9 cellular contexts compared by ENCODE assay signal in genomic region chr16:54285414-54286066, GRCh38. TPM values are rescaled to one million over a fixed set of nuclear protein-coding genes. Genes with fewer than 3 reads are reported as not detected.
DNase-seq lines count a peak whose midpoint lies in the region; ATAC-seq and TF ChIP-seq lines count a peak whose summit lies in the region.
"Had no signal": no experiment of that assay in that cellular context is flagged by ENCODE, and none has a peak within 500 bp of the region (broad histone marks: within the 10 kb centered on the region; RNA-seq: fewer than 3 reads in every experiment).

No MANE protein-coding gene starts in this region.

- H3K27ac Mint-ChIP-seq in activated naive CD4-positive, alpha-beta T cell treated with anti-CD3 and anti-CD28 coated beads, Interleukin-2, amount 10 ng/mL, durations not matched to agents 7 days and 5 days: no peak overlapping the region
- peak overlapping the region; percentile 92 for H3K27ac Mint-ChIP-seq in stimulated activated naive B cell treated with anti-CD40 and anti-IgM and Interleukin-4, amounts not matched to agents 10 μg/mL and 1 μg/mL and 100 μg/mL, for 72 hours

- peaks cover 28% of the 10 kb centered on the region for H3K4me1 Mint-ChIP-seq in activated naive CD4-positive, alpha-beta T cell treated with anti-CD3 and anti-CD28 coated beads, Interleukin-2, amount 10 ng/mL, durations not matched to agents 7 days and 5 days
- peaks cover 30 to 58% of the 10 kb centered on the region in 2 donors for H3K4me1 Mint-ChIP-seq in stimulated activated naive B cell treated with anti-CD40 and anti-IgM and Interleukin-4, amounts not matched to agents 10 μg/mL and 1 μg/mL and 100 μg/mL, for 72 hours

- CTCF ChIA-PET in activated naive CD4-positive, alpha-beta T cell treated with anti-CD3 and anti-CD28 coated beads, Interleukin-2, amount 10 ng/mL, durations not matched to agents 7 days and 5 days (lab: Charles Lee): no interaction called here

- H3K4me3 Mint-ChIP-seq in activated naive CD4-positive, alpha-beta T cell treated with anti-CD3 and anti-CD28 coated beads, Interleukin-2, amount 10 ng/mL, durations not matched to agents 7 days and 5 days: peak overlapping the region; percentile 44
- H3K4me3 Mint-ChIP-seq in stimulated activated naive B cell treated with anti-CD40 and anti-IgM and Interleukin-4, amounts not matched to agents 10 μg/mL and 1 μg/mL and 100 μg/mL, for 72 hours: peak overlapping the region; percentile 63 to 65

- H3K36me3 Mint-ChIP-seq in activated naive CD4-positive, alpha-beta T cell treated with anti-CD3 and anti-CD28 coated beads, Interleukin-2, amount 10 ng/mL, durations not matched to agents 7 days and 5 days: peaks cover 8% of the 10 kb centered on the region
- H3K36me3 Mint-ChIP-seq in stimulated activated naive B cell treated with anti-CD40 and anti-IgM and Interleukin-4, amounts not matched to agents 10 μg/mL and 1 μg/mL and 100 μg/mL, for 72 hours: peaks cover 13 to 18% of the 10 kb centered on the region in 2 donors

- peak overlapping the region; percentile 62 for H3K4me3 ChIP-seq in WERI-Rb-1 (ENCODE audit: low read depth, low read length)
- H3K4me3 ChIP-seq: GM12878 had no signal

- DNase-seq in activated naive CD4-positive, alpha-beta T cell treated with anti-CD3 and anti-CD28 coated beads, Interleukin-2, amount 10 ng/mL, durations not matched to agents 7 days and 5 days: no peak
- no peak for DNase-seq in activated naive CD4-positive, alpha-beta T cell treated with Interleukin-2 at 50 U/mL for 16 hours
- DNase-seq in WERI-Rb-1: peak; percentile 25
- DNase-seq in left ventricle myocardium superior: peak; percentile 68
- no peak for DNase-seq in stimulated activated naive B cell treated with anti-CD40 and anti-IgM and Interleukin-4, amounts not matched to agents 10 μg/mL and 1 μg/mL and 100 μg/mL, for 72 hours
- DNase-seq in pons (ENCODE audit: low spot score): no peak
- DNase-seq in stimulated activated CD4-positive, alpha-beta T cell treated with anti-CD3 and anti-CD28 coated beads, Interleukin-2, amount 100 ng/mL, for 24 hours: no peak

- intact Hi-C loops in left ventricle myocardium superior (cut with micrococcal nuclease): loop anchor here (10.0 kb wide), 2 partner anchors 529 to 639 kb away; no protein-coding TSS in a partner anchor

- peak; percentile 1 for ATAC-seq in left ventricle myocardium superior
- no peak for ATAC-seq in stimulated activated naive B cell treated with anti-CD40 and anti-IgM and Interleukin-4, amounts not matched to agents 10 μg/mL and 1 μg/mL and 100 μg/mL, for 72 hours (replicated peaks)
- no peak for ATAC-seq in GM21825 (IDR thresholded peaks at IDR 0.05; ENCODE audit: unreplicated experiment)
- ATAC-seq: GM12878 had no signal

- H3K27me3 Mint-ChIP-seq in activated naive CD4-positive, alpha-beta T cell treated with anti-CD3 and anti-CD28 coated beads, Interleukin-2, amount 10 ng/mL, durations not matched to agents 7 days and 5 days: peaks cover 98% of the 10 kb centered on the region
- peaks cover 75 to 94% of the 10 kb centered on the region in 2 donors for H3K27me3 Mint-ChIP-seq in stimulated activated naive B cell treated with anti-CD40 and anti-IgM and Interleukin-4, amounts not matched to agents 10 μg/mL and 1 μg/mL and 100 μg/mL, for 72 hours

- no peaks in the 10 kb centered on the region for H3K36me3 ChIP-seq in WERI-Rb-1

- H3K27ac ChIP-seq in WERI-Rb-1: no peak overlapping the region

- no peak for TF ChIP-seq CTCF in WERI-Rb-1 (IDR thresholded peaks at IDR 0.05; ENCODE audit: low read depth, low read length)

- H3K9me3 ChIP-seq in WERI-Rb-1 (ENCODE audit: severe bottlenecking): no peaks in the 10 kb centered on the region

- peaks cover 43% of the 10 kb centered on the region for H3K27me3 ChIP-seq in WERI-Rb-1 (ENCODE audit: insufficient read depth, low read depth, severe bottlenecking)

- H3K9me3 Mint-ChIP-seq in activated naive CD4-positive, alpha-beta T cell treated with anti-CD3 and anti-CD28 coated beads, Interleukin-2, amount 10 ng/mL, durations not matched to agents 7 days and 5 days: no peaks in the 10 kb centered on the region
- peaks cover 0 to 3% of the 10 kb centered on the region in 2 donors for H3K9me3 Mint-ChIP-seq in stimulated activated naive B cell treated with anti-CD40 and anti-IgM and Interleukin-4, amounts not matched to agents 10 μg/mL and 1 μg/mL and 100 μg/mL, for 72 hours

RNA-seq across cellular contexts. Expression of gene IRX3, which starts 1.0 kb away (rescaled TPM):
- total RNA-seq in left ventricle myocardium superior: 5.6 TPM
- total RNA-seq: GM12878 had no signal

Comparison
In these comparisons a context has a peak if more than half of its experiments do, and no peak if none do; other contexts are left out.
1. DNase-seq: peak in WERI-Rb-1 (single experiment) and left ventricle myocardium superior (single experiment); none in activated naive CD4-positive, alpha-beta T cell treated with anti-CD3 and anti-CD28 coated beads, Interleukin-2, amount 10 ng/mL, durations not matched to agents 7 days and 5 days (single experiment), activated naive CD4-positive, alpha-beta T cell treated with Interleukin-2 at 50 U/mL for 16 hours (single experiment), stimulated activated naive B cell treated with anti-CD40 and anti-IgM and Interleukin-4, amounts not matched to agents 10 μg/mL and 1 μg/mL and 100 μg/mL, for 72 hours (single experiment), pons (single experiment) and stimulated activated CD4-positive, alpha-beta T cell treated with anti-CD3 and anti-CD28 coated beads, Interleukin-2, amount 100 ng/mL, for 24 hours (0 of 2).